1 cellular context compared by ENCODE assay signal in the genomic region with DNA sequence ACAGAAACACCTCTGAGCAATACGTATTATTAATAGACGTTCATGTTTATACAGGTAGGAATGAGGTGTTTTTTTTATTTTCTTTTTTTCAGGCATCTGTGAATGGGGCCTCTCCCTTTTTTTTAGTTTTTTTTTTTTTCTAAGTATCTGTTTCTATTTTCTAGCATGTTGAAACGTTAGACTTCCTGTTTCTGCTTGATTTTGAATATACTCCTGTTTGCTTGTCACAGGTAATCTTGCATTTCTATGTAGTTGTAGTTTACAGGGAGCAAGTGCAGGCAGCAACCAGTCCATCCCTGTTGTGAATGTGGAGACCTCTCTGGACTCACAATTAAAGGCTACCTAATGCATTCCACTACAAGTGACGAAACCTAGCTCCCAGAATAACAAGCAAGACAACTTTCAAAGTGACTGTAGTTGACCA.
TF ChIP-seq lines count a peak whose summit lies in the region.

No MANE protein-coding gene starts in this region.

TF ChIP-seq in GM12878, 131 proteins besides CTCF, POLR2A, EP300 and RAD21 (continued from another document):
- TF ChIP-seq, protein P1, sequence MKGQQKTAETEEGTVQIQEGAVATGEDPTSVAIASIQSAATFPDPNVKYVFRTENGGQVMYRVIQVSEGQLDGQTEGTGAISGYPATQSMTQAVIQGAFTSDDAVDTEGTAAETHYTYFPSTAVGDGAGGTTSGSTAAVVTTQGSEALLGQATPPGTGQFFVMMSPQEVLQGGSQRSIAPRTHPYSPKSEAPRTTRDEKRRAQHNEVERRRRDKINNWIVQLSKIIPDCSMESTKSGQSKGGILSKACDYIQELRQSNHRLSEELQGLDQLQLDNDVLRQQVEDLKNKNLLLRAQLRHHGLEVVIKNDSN (IDR thresholded peaks at IDR 0.05; ENCODE audit: borderline replicate concordance, extremely low read length, insufficient read depth, low read depth, low read length), result no peak
- TF ChIP-seq, protein P2, sequence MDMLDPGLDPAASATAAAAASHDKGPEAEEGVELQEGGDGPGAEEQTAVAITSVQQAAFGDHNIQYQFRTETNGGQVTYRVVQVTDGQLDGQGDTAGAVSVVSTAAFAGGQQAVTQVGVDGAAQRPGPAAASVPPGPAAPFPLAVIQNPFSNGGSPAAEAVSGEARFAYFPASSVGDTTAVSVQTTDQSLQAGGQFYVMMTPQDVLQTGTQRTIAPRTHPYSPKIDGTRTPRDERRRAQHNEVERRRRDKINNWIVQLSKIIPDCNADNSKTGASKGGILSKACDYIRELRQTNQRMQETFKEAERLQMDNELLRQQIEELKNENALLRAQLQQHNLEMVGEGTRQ (IDR thresholded peaks at IDR 0.05; ENCODE audit: borderline replicate concordance, low read depth, low read length), result no peak
- TF ChIP-seq NBN (IDR thresholded peaks at IDR 0.05), result no peak
- TF ChIP-seq, protein P3, sequence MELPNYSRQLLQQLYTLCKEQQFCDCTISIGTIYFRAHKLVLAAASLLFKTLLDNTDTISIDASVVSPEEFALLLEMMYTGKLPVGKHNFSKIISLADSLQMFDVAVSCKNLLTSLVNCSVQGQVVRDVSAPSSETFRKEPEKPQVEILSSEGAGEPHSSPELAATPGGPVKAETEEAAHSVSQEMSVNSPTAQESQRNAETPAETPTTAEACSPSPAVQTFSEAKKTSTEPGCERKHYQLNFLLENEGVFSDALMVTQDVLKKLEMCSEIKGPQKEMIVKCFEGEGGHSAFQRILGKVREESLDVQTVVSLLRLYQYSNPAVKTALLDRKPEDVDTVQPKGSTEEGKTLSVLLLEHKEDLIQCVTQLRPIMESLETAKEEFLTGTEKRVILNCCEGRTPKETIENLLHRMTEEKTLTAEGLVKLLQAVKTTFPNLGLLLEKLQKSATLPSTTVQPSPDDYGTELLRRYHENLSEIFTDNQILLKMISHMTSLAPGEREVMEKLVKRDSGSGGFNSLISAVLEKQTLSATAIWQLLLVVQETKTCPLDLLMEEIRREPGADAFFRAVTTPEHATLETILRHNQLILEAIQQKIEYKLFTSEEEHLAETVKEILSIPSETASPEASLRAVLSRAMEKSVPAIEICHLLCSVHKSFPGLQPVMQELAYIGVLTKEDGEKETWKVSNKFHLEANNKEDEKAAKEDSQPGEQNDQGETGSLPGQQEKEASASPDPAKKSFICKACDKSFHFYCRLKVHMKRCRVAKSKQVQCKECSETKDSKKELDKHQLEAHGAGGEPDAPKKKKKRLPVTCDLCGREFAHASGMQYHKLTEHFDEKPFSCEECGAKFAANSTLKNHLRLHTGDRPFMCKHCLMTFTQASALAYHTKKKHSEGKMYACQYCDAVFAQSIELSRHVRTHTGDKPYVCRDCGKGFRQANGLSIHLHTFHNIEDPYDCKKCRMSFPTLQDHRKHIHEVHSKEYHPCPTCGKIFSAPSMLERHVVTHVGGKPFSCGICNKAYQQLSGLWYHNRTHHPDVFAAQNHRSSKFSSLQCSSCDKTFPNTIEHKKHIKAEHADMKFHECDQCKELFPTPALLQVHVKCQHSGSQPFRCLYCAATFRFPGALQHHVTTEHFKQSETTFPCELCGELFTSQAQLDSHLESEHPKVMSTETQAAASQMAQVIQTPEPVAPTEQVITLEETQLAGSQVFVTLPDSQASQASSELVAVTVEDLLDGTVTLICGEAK (IDR thresholded peaks at IDR 0.05; ENCODE audit: borderline replicate concordance), result no peak
- TF ChIP-seq MEF2A (IDR thresholded peaks at IDR 0.05; ENCODE audit: insufficient read depth, low read depth, low read length), result peak; percentile 79; the same call in 1 of the 2 replicates
- no peak for TF ChIP-seq TARDBP (IDR thresholded peaks at IDR 0.05; ENCODE audit: borderline replicate concordance)
- 0 out of 2 replicates have a peak, but pooled peaks have one; percentile 15 for TF ChIP-seq CREB1 (IDR thresholded peaks at IDR 0.05; ENCODE audit: low read depth)
- TF ChIP-seq ATF7 (IDR thresholded peaks at IDR 0.05; ENCODE audit: low read depth), result peak; percentile 56
- TF ChIP-seq PML (IDR thresholded peaks at IDR 0.05; ENCODE audit: low read length), result peak; percentile 26; the same call in 1 of the 2 replicates
- 0 out of 2 replicates have a peak, but pooled peaks have one; percentile 22 for TF ChIP-seq RAD51 (IDR thresholded peaks at IDR 0.05)
- no peak for TF ChIP-seq EED (IDR thresholded peaks at IDR 0.05; ENCODE audit: low read depth)
- TF ChIP-seq, protein P4, sequence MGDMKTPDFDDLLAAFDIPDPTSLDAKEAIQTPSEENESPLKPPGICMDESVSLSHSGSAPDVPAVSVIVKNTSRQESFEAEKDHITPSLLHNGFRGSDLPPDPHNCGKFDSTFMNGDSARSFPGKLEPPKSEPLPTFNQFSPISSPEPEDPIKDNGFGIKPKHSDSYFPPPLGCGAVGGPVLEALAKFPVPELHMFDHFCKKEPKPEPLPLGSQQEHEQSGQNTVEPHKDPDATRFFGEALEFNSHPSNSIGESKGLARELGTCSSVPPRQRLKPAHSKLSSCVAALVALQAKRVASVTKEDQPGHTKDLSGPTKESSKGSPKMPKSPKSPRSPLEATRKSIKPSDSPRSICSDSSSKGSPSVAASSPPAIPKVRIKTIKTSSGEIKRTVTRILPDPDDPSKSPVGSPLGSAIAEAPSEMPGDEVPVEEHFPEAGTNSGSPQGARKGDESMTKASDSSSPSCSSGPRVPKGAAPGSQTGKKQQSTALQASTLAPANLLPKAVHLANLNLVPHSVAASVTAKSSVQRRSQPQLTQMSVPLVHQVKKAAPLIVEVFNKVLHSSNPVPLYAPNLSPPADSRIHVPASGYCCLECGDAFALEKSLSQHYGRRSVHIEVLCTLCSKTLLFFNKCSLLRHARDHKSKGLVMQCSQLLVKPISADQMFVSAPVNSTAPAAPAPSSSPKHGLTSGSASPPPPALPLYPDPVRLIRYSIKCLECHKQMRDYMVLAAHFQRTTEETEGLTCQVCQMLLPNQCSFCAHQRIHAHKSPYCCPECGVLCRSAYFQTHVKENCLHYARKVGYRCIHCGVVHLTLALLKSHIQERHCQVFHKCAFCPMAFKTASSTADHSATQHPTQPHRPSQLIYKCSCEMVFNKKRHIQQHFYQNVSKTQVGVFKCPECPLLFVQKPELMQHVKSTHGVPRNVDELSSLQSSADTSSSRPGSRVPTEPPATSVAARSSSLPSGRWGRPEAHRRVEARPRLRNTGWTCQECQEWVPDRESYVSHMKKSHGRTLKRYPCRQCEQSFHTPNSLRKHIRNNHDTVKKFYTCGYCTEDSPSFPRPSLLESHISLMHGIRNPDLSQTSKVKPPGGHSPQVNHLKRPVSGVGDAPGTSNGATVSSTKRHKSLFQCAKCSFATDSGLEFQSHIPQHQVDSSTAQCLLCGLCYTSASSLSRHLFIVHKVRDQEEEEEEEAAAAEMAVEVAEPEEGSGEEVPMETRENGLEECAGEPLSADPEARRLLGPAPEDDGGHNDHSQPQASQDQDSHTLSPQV (IDR thresholded peaks at IDR 0.05), result no peak
- TF ChIP-seq LARP7 (IDR thresholded peaks at IDR 0.05), result no peak
- TF ChIP-seq, protein P5, sequence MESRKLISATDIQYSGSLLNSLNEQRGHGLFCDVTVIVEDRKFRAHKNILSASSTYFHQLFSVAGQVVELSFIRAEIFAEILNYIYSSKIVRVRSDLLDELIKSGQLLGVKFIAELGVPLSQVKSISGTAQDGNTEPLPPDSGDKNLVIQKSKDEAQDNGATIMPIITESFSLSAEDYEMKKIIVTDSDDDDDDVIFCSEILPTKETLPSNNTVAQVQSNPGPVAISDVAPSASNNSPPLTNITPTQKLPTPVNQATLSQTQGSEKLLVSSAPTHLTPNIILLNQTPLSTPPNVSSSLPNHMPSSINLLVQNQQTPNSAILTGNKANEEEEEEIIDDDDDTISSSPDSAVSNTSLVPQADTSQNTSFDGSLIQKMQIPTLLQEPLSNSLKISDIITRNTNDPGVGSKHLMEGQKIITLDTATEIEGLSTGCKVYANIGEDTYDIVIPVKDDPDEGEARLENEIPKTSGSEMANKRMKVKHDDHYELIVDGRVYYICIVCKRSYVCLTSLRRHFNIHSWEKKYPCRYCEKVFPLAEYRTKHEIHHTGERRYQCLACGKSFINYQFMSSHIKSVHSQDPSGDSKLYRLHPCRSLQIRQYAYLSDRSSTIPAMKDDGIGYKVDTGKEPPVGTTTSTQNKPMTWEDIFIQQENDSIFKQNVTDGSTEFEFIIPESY (IDR thresholded peaks at IDR 0.05), result no peak
- TF ChIP-seq RCOR1 (conservative IDR thresholded peaks at IDR 0.05; ENCODE audit: low read depth, low read length), result no peak
- peak; percentile 43 for TF ChIP-seq MEF2B (IDR thresholded peaks at IDR 0.05; ENCODE audit: partially characterized antibody, poor library complexity, severe bottlenecking)
